8 cellular contexts compared by ENCODE assay signal in genomic region chr2:13193900-13194299, GRCh38.
DNase-seq lines count a peak whose midpoint lies in the region; ATAC-seq and TF ChIP-seq lines count a peak whose summit lies in the region.

No MANE protein-coding gene starts in this region.

- H3K4me3 ChIP-seq in A673 (ENCODE audit: low read depth, low read length, poor library complexity, severe bottlenecking), result no peak overlapping the region
- peak overlapping the region; percentile 31 for H3K4me3 ChIP-seq in endocrine pancreas (ENCODE audit: control insufficient read depth, insufficient read depth, low read length)
- no peak overlapping the region for H3K4me3 ChIP-seq in skeletal muscle cell (ENCODE audit: low read depth, low read length)
- H3K4me3 ChIP-seq in esophagus muscularis mucosa, result no peak overlapping the region

- no peaks in the 10 kb centered on the region for H3K9me3 Mint-ChIP-seq in activated CD4-positive, alpha-beta T cell treated with anti-CD3 and anti-CD28 coated beads for 36 hours (ENCODE audit: low read depth)

- no TSS peak for BruUV-seq in A673 (replicated peaks; lab: Mats Ljungman, UMichigan)

- no peaks in the 10 kb centered on the region for H3K36me3 ChIP-seq in A673 (ENCODE audit: insufficient read depth, low read length, poor library complexity, severe bottlenecking)
- no peaks in the 10 kb centered on the region for H3K36me3 ChIP-seq in endocrine pancreas (ENCODE audit: control insufficient read depth, insufficient read depth, low read length)
- H3K36me3 ChIP-seq in esophagus muscularis mucosa, result no peaks in the 10 kb centered on the region

- intact Hi-C loops in A673 (cut with micrococcal nuclease; ENCODE audit: unreplicated experiment) (loop anchor here (10.0 kb wide), 4 partner anchors 139 to 1961 kb away; no protein-coding TSS in a partner anchor), esophagus muscularis mucosa (cut with DNase I) (no loop called here)
- intact Hi-C loops in activated CD4-positive, alpha-beta T cell treated with anti-CD3 and anti-CD28 coated beads for 36 hours (cut with DNase I, micrococcal nuclease), result no loop called here

- no peak overlapping the region for H3K4me3 Mint-ChIP-seq in activated CD4-positive, alpha-beta T cell treated with anti-CD3 and anti-CD28 coated beads for 36 hours

- H3K9me3 ChIP-seq in A673 (ENCODE audit: low read depth, low read length, poor library complexity, severe bottlenecking), result no peaks in the 10 kb centered on the region
- no peaks in the 10 kb centered on the region for H3K9me3 ChIP-seq in endocrine pancreas (ENCODE audit: control insufficient read depth, low read length)
- no peaks in the 10 kb centered on the region for H3K9me3 ChIP-seq in esophagus muscularis mucosa

- H3K27me3 ChIP-seq in A673 (replicated peaks; ENCODE audit: insufficient read depth, low read depth, low read length, poor library complexity) (no peaks in the 10 kb centered on the region), endocrine pancreas (ENCODE audit: control insufficient read depth, insufficient read depth, low read length) (no peaks in the 10 kb centered on the region), esophagus muscularis mucosa (no peaks in the 10 kb centered on the region)

- peak; percentile 73 for ATAC-seq in GM18508 (IDR thresholded peaks at IDR 0.05; ENCODE audit: insufficient read depth, unreplicated experiment)
- ATAC-seq in HG03025 (IDR thresholded peaks at IDR 0.05; ENCODE audit: low FRiP score, unreplicated experiment), result peak; percentile 45
- no peak for ATAC-seq in activated CD4-positive, alpha-beta T cell treated with anti-CD3 and anti-CD28 coated beads for 36 hours

- no peak overlapping the region for H3K9ac ChIP-seq in endocrine pancreas (ENCODE audit: control insufficient read depth, insufficient read depth, low read length)

- DNase-seq in A673 (ENCODE audit: low spot score), result peak; percentile 65
- DNase-seq in NCI-H2227 treated with DMSO at 0.1 percent for 48 hours (lab: John Stamatoyannopoulos, UW), result peak; percentile 27
- peak; percentile 4 for DNase-seq in skeletal muscle cell (ENCODE audit: low read depth)
- DNase-seq in esophagus muscularis mucosa (ENCODE audit: extremely low spot score), result no peak
- DNase-seq in activated CD4-positive, alpha-beta T cell treated with anti-CD3 and anti-CD28 coated beads for 36 hours, result no peak

- POLR2A ChIA-PET in A673 (lab: Charles Lee; ENCODE audit: low non-redundant PET), result no interaction called here
- POLR2A ChIA-PET in activated CD4-positive, alpha-beta T cell treated with anti-CD3 and anti-CD28 coated beads for 36 hours (lab: Charles Lee), result no interaction called here

- no peak overlapping the region for H3K27ac ChIP-seq in A673 (ENCODE audit: low read depth, low read length, poor library complexity, severe bottlenecking)
- H3K27ac ChIP-seq in esophagus muscularis mucosa (replicated peaks in 1 of 4), result no peak overlapping the region

- no peak overlapping the region for H3K27ac Mint-ChIP-seq in activated CD4-positive, alpha-beta T cell treated with anti-CD3 and anti-CD28 coated beads for 36 hours

- CTCF ChIA-PET in A673 (lab: Charles Lee), result no interaction called here
- CTCF ChIA-PET in activated CD4-positive, alpha-beta T cell treated with anti-CD3 and anti-CD28 coated beads for 36 hours (lab: Charles Lee), result no interaction called here

- no peak for TF ChIP-seq POLR2A in esophagus muscularis mucosa (IDR thresholded peaks at IDR 0.05; ENCODE audit: low read depth)

- H3K4me1 Mint-ChIP-seq in activated CD4-positive, alpha-beta T cell treated with anti-CD3 and anti-CD28 coated beads for 36 hours, result no peaks in the 10 kb centered on the region

- 2% methylated on average over 1 of the region's 1 CpG for WGBS in esophagus muscularis mucosa

- TF ChIP-seq EP300 in esophagus muscularis mucosa (IDR thresholded peaks at IDR 0.05), result no peak

- no peaks in the 10 kb centered on the region for H3K36me3 Mint-ChIP-seq in activated CD4-positive, alpha-beta T cell treated with anti-CD3 and anti-CD28 coated beads for 36 hours (ENCODE audit: low read depth)

- peak; percentile 60 for TF ChIP-seq CTCF in A673 (conservative IDR thresholded peaks at IDR 0.05; ENCODE audit: low read depth, low read length)
- TF ChIP-seq CTCF in esophagus muscularis mucosa (IDR thresholded peaks at IDR 0.05), result peak in 1 of 3 experiments; percentile 25

- peaks cover 6% of the 10 kb centered on the region for H3K27me3 Mint-ChIP-seq in activated CD4-positive, alpha-beta T cell treated with anti-CD3 and anti-CD28 coated beads for 36 hours

- H3K4me1 ChIP-seq in A673 (ENCODE audit: insufficient read depth, low read length, poor library complexity, severe bottlenecking) (no peaks in the 10 kb centered on the region), endocrine pancreas (ENCODE audit: control insufficient read depth, insufficient read depth, low read length) (no peaks in the 10 kb centered on the region), esophagus muscularis mucosa (no peaks in the 10 kb centered on the region)

Comparison
In these comparisons a context has a peak if more than half of its experiments do, and no peak if none do; other contexts are left out.
1. DNase-seq: peak in A673 (single experiment), NCI-H2227 treated with DMSO at 0.1 percent for 48 hours (single experiment) and skeletal muscle cell (single experiment); none in esophagus muscularis mucosa (single experiment) and activated CD4-positive, alpha-beta T cell treated with anti-CD3 and anti-CD28 coated beads for 36 hours (single experiment).